In the genomic region with DNA sequence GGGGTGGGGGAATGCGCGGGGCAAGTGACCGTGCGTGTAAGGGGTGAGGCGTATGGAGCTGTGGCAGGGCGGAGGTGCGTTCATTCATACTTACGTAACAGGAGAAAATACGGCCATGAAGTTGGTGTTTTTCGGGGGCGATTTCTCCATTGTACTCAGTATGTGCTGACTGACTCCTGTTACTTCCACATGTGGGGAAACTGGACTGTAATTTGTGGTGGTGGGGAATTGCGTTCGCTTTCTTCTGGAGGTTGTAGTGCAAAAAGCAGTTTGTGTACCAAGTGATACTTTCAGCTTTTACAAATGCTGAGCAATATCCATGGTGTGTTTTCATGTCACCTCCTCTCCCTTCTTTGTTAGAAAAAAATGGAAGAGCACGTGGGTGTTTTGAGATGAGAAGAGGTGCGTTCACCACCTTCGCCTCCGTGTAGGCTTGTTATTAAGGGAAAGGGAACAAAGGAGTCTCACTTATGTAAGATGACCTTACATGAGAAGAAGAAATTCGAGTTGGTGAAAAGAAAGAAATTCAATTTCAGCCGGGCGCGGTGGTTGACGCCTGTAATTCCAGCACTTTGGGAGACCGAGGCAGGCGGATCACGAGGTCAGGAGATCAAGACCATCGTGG, we compare ENCODE assay signal across 8 cellular contexts.
DNase-seq lines count a peak whose midpoint lies in the region; TF ChIP-seq lines count a peak whose summit lies in the region.
"Not testable (repeated sequence)": the region's sequence is repeated elsewhere in the genome, so short reads cannot be mapped to it uniquely, and the experiment has no call there.

No MANE protein-coding gene starts in this region.

- not testable (repeated sequence) for TF ChIP-seq CTCF in epithelial cell of esophagus (IDR thresholded peaks at IDR 0.05; ENCODE audit: insufficient read depth, low read depth, low read length, missing control alignments)

- peak overlapping the region; percentile 50 for H3K27ac ChIP-seq in temporal lobe (ENCODE audit: low read depth, low read length)

- in situ Hi-C loops in SK-MEL-5 (cut with HindIII; ENCODE audit: low pct_unique_long_range_greater_than_20kb, low sequenced_read_pairs) = not testable (repeated sequence)

- DNase-seq in ELR (ENCODE audit: low read depth) (peak; percentile 96), HT1080 (ENCODE audit: low read depth) (peak; percentile 99), SK-MEL-5 (ENCODE audit: low read depth, low spot score) (peak; percentile 94), amniotic epithelial cell (ENCODE audit: low read depth) (peak; percentile 89), epithelial cell of esophagus (ENCODE audit: low read depth) (peak; percentile 89), iPS-NIHi7 (ENCODE audit: extremely low spot score) (peak; percentile 6), non-pigmented ciliary epithelial cell (ENCODE audit: low read depth) (peak; percentile 81)

- H3K4me3 ChIP-seq in epithelial cell of esophagus (ENCODE audit: low read length) = peak overlapping the region; percentile 32

Comparison
In these comparisons a context has a peak if more than half of its experiments do, and no peak if none do; other contexts are left out.
1. Peak in every context shown above with its lines: DNase-seq, H3K4me3 ChIP-seq and H3K27ac ChIP-seq.
2. DNase-seq: peak in every context shown above with its lines; median percentile 99 in HT1080; 96 in ELR; 94 in SK-MEL-5; 89 in amniotic epithelial cell; 89 in epithelial cell of esophagus; 81 in non-pigmented ciliary epithelial cell; 6 in iPS-NIHi7.